7 cellular contexts compared by ENCODE assay signal in genomic region chr10:31101123-31101522, GRCh38.
DNase-seq lines count a peak whose midpoint lies in the region; ATAC-seq and TF ChIP-seq lines count a peak whose summit lies in the region.

No MANE protein-coding gene starts in this region.

- ATAC-seq in GM21367 (IDR thresholded peaks at IDR 0.05; ENCODE audit: unreplicated experiment) (peak; percentile 65), lung (ENCODE audit: insufficient read depth, low FRiP score) (peak; percentile 57)

- no peaks in the 10 kb centered on the region for H3K36me3 ChIP-seq in lung (ENCODE audit: control insufficient read depth in 2 of 2, insufficient read depth in 2 of 2, low read length in 2 of 2)

- DNase-seq in HS-5 (ENCODE audit: low read depth) (peak; percentile 47), activated T-helper 1 cell treated with Interleukin-2 at 50 U/mL for 16 hours (ENCODE audit: low read depth) (peak; percentile 13), lung (ENCODE audit: low spot score) (peak; percentile 30), ureter (ENCODE audit: low spot score) (peak; percentile 55), cortex of kidney (lab: John Stamatoyannopoulos, UW) (no peak), globus pallidus (ENCODE audit: low spot score) (no peak)

- H3K4me1 ChIP-seq in lung (ENCODE audit: control insufficient read depth in 2 of 2, insufficient read depth in 2 of 2, low read length in 2 of 2), result peaks cover 0 to 6% of the 10 kb centered on the region in 2 donors

- H3K27ac ChIP-seq in lung (ENCODE audit: low read depth in 1 of 2, low read length in 1 of 2), result peak overlapping the region in 1 of 2 donors; percentile 65

- WGBS in lung, 2 donors, result 41 to 50% methylated on average over 4 of the region's 4 CpGs

- no peak overlapping the region for H3K4me3 ChIP-seq in lung

- no peak for TF ChIP-seq CTCF in lung (IDR thresholded peaks at IDR 0.05; ENCODE audit: control extremely low read depth, extremely low read depth)

- no peaks in the 10 kb centered on the region for H3K27me3 ChIP-seq in lung (ENCODE audit: control insufficient read depth, insufficient read depth)

- H3K9me3 ChIP-seq in lung (ENCODE audit: control insufficient read depth in 2 of 2, insufficient read depth in 1 of 2, low read length in 1 of 2), result peaks cover 0 to under 1% of the 10 kb centered on the region in 2 donors

Comparison
In these comparisons a context has a peak if more than half of its experiments do, and no peak if none do; other contexts are left out.
1. DNase-seq: peak in HS-5 (single experiment), activated T-helper 1 cell treated with Interleukin-2 at 50 U/mL for 16 hours (single experiment), lung (single experiment) and ureter (single experiment); none in cortex of kidney (single experiment) and globus pallidus (single experiment).